In the genomic region with DNA sequence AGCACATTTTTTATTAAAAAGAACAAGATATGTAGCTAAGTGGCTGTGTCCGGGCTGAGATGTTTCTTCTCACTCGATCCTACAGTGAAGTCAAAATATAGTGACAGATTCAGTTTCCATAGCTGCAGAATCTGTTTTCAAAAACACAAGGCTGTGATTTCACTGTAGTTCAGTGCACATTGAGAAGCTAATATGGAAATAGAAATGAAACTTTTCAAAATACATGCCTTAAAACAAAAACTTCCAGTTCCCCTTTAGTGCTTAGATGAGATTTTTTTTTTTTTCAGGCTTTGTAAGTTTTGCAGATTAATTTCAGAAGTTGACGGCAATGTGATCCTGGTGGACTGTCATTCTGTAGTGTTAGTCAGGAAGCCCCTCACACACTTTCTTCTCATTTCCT, we compare ENCODE assay signal across 8 cellular contexts. TPM values are rescaled to one million over a fixed set of nuclear protein-coding genes. Genes with fewer than 3 reads are reported as not detected.
DNase-seq lines count a peak whose midpoint lies in the region; ATAC-seq and TF ChIP-seq lines count a peak whose summit lies in the region.

No MANE protein-coding gene starts in this region.

- WGBS in HUES64: 94% methylated on average over 3 of the region's 3 CpGs
- WGBS in spleen, 5 donors: 32 to 52% (median 34%) methylated on average over 3 of the region's 3 CpGs

- H3K4me2 ChIP-seq in BLaER1 (peak overlapping the region; percentile 77), fibroblast of lung (ENCODE audit: extremely low read depth, insufficient read depth, low read length) (peak overlapping the region; percentile 80)

- H3K27ac ChIP-seq in BLaER1: peak overlapping the region; percentile 27; the same call in 1 of the 2 replicates
- peak overlapping the region; percentile 15 for H3K27ac ChIP-seq in HUES64 (ENCODE audit: low read depth, low read length)
- H3K27ac ChIP-seq in fibroblast of lung (ENCODE audit: insufficient read depth, low read length): peak overlapping the region; percentile 86
- H3K27ac ChIP-seq in spleen: peak overlapping the region; percentile 71 to 88 (median 82)
- no peak overlapping the region for H3K27ac ChIP-seq in substantia nigra (ENCODE audit: low read depth, low read length, poor library complexity, severe bottlenecking)

- peak; percentile 86 for ATAC-seq in GM21423 (IDR thresholded peaks at IDR 0.05; ENCODE audit: unreplicated experiment)

- no peak for TF ChIP-seq POLR2A in spleen (IDR thresholded peaks at IDR 0.05)

- no peaks in the 10 kb centered on the region for H3K9me3 ChIP-seq in BLaER1
- no peaks in the 10 kb centered on the region for H3K9me3 ChIP-seq in HUES64 (ENCODE audit: insufficient read depth, low read depth, low read length)
- no peaks in the 10 kb centered on the region for H3K9me3 ChIP-seq in fibroblast of lung (ENCODE audit: control insufficient read depth, insufficient read depth, low read depth, low read length)
- H3K9me3 ChIP-seq in spleen: no peaks in the 10 kb centered on the region

- DNase-seq in fibroblast of lung (ENCODE audit: low read depth in 2 of 2): peak; percentile 48 to 74
- DNase-seq in spleen: no peak
- DNase-seq in substantia nigra (lab: John Stamatoyannopoulos, UW): no peak
- no peak for DNase-seq in kidney glomerular epithelial cell (lab: John Stamatoyannopoulos, UW)
- DNase-seq in activated CD4-positive, alpha-beta T cell treated with anti-CD3 and anti-CD28 coated beads, Interleukin-2, amount 50 U/mL, for 48 hours: no peak

- no peak overlapping the region for H3K4me3 ChIP-seq in BLaER1
- no peak overlapping the region for H3K4me3 ChIP-seq in HUES64 (ENCODE audit: low read length)
- peak overlapping the region in 2 of 4 experiments; percentile 8 to 20 for H3K4me3 ChIP-seq in fibroblast of lung (replicated peaks in 1 of 4; ENCODE audit: control extremely low read depth in 1 of 4, insufficient read depth in 1 of 4, low read depth in 3 of 4, low read length in 4 of 4)
- peak overlapping the region in 1 of 8 donors; percentile 17 for H3K4me3 ChIP-seq in spleen

- H4K20me1 ChIP-seq in BLaER1 (peaks cover 93% of the 10 kb centered on the region), fibroblast of lung (ENCODE audit: control insufficient read depth, extremely low read depth, insufficient read depth, low read length) (no peaks in the 10 kb centered on the region)

- H3K27me3 ChIP-seq in BLaER1 (no peaks in the 10 kb centered on the region), HUES64 (ENCODE audit: insufficient read depth, low read length) (no peaks in the 10 kb centered on the region), fibroblast of lung (ENCODE audit: control insufficient read depth, insufficient read depth, low read length) (no peaks in the 10 kb centered on the region), spleen (replicated peaks in 1 of 7) (no peaks in the 10 kb centered on the region)

- H3K4me1 ChIP-seq in BLaER1 (peaks cover 71% of the 10 kb centered on the region), HUES64 (ENCODE audit: insufficient read depth, low read length) (peaks cover 46% of the 10 kb centered on the region), fibroblast of lung (ENCODE audit: control insufficient read depth, extremely low read depth, insufficient read depth, low read length) (peaks cover 46% of the 10 kb centered on the region), spleen (peaks cover 45 to 100% (median 82%) of the 10 kb centered on the region in 6 donors)

- H3K36me3 ChIP-seq in BLaER1 (no peaks in the 10 kb centered on the region; the same call in 1 of the 2 replicates), HUES64 (ENCODE audit: insufficient read depth, low read length) (no peaks in the 10 kb centered on the region), fibroblast of lung (ENCODE audit: control insufficient read depth, insufficient read depth, low read length) (no peaks in the 10 kb centered on the region), spleen (no peaks in the 10 kb centered on the region)

- H3K79me2 ChIP-seq in fibroblast of lung (ENCODE audit: control insufficient read depth, insufficient read depth, low read length): peaks cover 54% of the 10 kb centered on the region

- intact Hi-C loops in spleen (cut with DNase I; ENCODE audit: low total_unique reads): loop anchor here (5.0 kb wide), 1 partner anchor 45 kb away; no protein-coding TSS in a partner anchor

- no peak overlapping the region for H2AFZ ChIP-seq in fibroblast of lung (ENCODE audit: low read length)

- TF ChIP-seq CTCF in fibroblast of lung (conservative IDR thresholded peaks at IDR 0.05 in 1 of 2, IDR thresholded peaks at IDR 0.05 in 1 of 2; ENCODE audit: low read depth in 1 of 2, low read length in 2 of 2) (no peak), spleen (IDR thresholded peaks at IDR 0.05 in 8 of 11, conservative IDR thresholded peaks at IDR 0.05 in 3 of 11) (no peak)

- H3K9ac ChIP-seq in BLaER1 (0 out of 2 replicates have a peak overlapping the region, but pooled peaks have one; percentile 30), HUES64 (ENCODE audit: low read depth, low read length) (peak overlapping the region; percentile 21; the same call in 1 of the 2 replicates), fibroblast of lung (ENCODE audit: insufficient read depth, low read length) (peak overlapping the region; percentile 24)

RNA-seq across cellular contexts. Expression of a gene that starts 23.8 kb away (rescaled TPM):
- polyA plus RNA-seq in HUES64 (2013, experiment 1 of 2): 21.1 TPM
- polyA plus RNA-seq in HUES64 (2013, experiment 2 of 2): 28.0 TPM
- total RNA-seq in fibroblast of lung (19.3 and 37.8 TPM in 2 replicates), spleen (10 to 100 TPM; 43.5 to 60.0 (median 49.0) TPM)
- polyA plus RNA-seq in fibroblast of lung (34.9 and 44.0 TPM in 2 replicates), spleen (10 to 100 TPM; 15.4 to 20.0 (median 17.1) TPM)
- 28.5 and 39.9 TPM in 2 replicates for polyA plus RNA-seq in fibroblast of lung (2012)
- polyA minus RNA-seq in fibroblast of lung (ENCODE audit: low replicate concordance): 59.2 and 77.2 TPM in 2 replicates

Comparison
In these comparisons a context has a peak if more than half of its experiments do, and no peak if none do; other contexts are left out.
1. DNase-seq: peak in fibroblast of lung (2 of 2); none in spleen (single experiment), substantia nigra (0 of 49), kidney glomerular epithelial cell (single experiment) and activated CD4-positive, alpha-beta T cell treated with anti-CD3 and anti-CD28 coated beads, Interleukin-2, amount 50 U/mL, for 48 hours (0 of 2).
2. Peak in every context shown above with its lines, with median percentiles within 50 percentile points of each other: H3K9ac ChIP-seq.